ENCODE assay signal across 1 cellular context in the genomic region with DNA sequence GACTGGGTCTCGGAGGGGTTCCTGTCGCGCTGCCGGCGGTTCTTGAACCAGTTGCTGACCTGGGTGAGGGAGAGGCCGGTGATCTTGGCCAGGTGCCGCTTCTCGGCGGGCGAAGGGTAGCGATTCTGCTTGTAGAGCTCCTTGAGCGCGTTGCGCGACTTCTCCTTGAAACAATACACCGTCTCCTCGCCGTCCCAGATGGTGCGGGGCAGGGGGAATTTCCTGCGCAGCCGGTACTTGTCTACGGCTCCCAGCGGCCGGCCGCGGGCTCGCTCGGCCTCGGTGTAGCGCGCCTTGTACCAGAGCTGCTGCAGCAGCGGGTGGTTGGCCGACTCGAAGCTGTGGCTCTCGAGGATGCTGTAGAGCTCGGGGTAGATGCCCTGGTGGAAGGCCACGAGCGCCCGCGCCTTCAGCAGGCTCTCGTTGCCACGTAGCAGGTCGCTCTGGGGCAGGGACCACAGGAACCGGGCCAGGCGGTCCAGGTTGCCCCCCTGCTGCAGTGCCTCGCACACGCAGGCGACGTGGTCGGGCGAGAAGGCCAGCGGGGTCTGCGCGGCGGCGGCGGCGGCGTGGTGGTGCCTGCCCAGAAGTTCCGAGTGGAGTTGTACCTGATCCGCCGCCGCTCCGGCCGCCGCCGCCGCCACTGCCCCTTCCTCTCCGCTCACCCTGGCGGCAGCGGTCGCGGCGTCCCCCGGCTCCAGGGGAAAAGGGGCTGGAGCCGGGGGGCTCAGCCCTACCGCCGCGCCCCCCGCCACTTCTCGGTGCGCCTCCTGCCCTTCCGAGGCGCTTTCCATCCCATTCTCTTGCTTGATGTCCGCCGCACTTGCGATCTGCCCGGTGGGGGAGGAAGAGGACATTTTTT.
TF ChIP-seq lines count a peak whose summit lies in the region.

No MANE protein-coding gene starts in this region.

TF ChIP-seq in H1, 55 proteins besides CTCF, POLR2A, EP300 and RAD21:
- TF ChIP-seq EGR1 (IDR thresholded peaks at IDR 0.05; ENCODE audit: borderline replicate concordance, low read depth, low read length) (no peak), NRF1 (IDR thresholded peaks at IDR 0.05; ENCODE audit: low read depth, low read length) (no peak), CTBP2 (IDR thresholded peaks at IDR 0.05; ENCODE audit: borderline replicate concordance, insufficient read depth, insufficient read length, low read length) (peak; percentile 80), TAF1 (IDR thresholded peaks at IDR 0.05; ENCODE audit: low read depth, low read length) (peak; percentile 10; the same call in 1 of the 2 replicates), SP1 (IDR thresholded peaks at IDR 0.05; ENCODE audit: low read depth, low read length) (no peak), CBX5 (IDR thresholded peaks at IDR 0.05; ENCODE audit: low read depth, low read length) (no peak), SIN3A (conservative IDR thresholded peaks at IDR 0.05 in 1 of 2, IDR thresholded peaks at IDR 0.05 in 1 of 2; ENCODE audit: low read depth in 1 of 2, low read length in 2 of 2) (no peak; a peak in 1 of 4 replicates), GABPA (IDR thresholded peaks at IDR 0.05; ENCODE audit: borderline replicate concordance, insufficient read depth, low read length) (no peak), JUN (IDR thresholded peaks at IDR 0.05; ENCODE audit: low read depth, low read length) (no peak), MAX (IDR thresholded peaks at IDR 0.05) (no peak; the same call in 1 of the 2 replicates), RBBP5 (IDR thresholded peaks at IDR 0.05; ENCODE audit: borderline replicate concordance, low read depth, low read length) (peak; percentile 86), CBX8 (IDR thresholded peaks at IDR 0.05; ENCODE audit: borderline replicate concordance, low read depth, low read length) (no peak), KDM4A (IDR thresholded peaks at IDR 0.05; ENCODE audit: low read depth, low read length, severe bottlenecking) (peak; percentile 81), NANOG (IDR thresholded peaks at IDR 0.05; ENCODE audit: insufficient read depth, low read depth, low read length, poor library complexity, severe bottlenecking) (no peak), FOSL1 (IDR thresholded peaks at IDR 0.05; ENCODE audit: insufficient read depth, low read depth, low read length) (no peak), ASH2L (IDR thresholded peaks at IDR 0.05; ENCODE audit: low read length) (peak; percentile 9), CREB1 (IDR thresholded peaks at IDR 0.05) (no peak), RXRA (IDR thresholded peaks at IDR 0.05; ENCODE audit: insufficient read depth, low read depth, low read length) (no peak), EZH2 (IDR thresholded peaks at IDR 0.05; ENCODE audit: low read depth, low read length, severe bottlenecking) (no peak), JUND (IDR thresholded peaks at IDR 0.05; ENCODE audit: low read length) (no peak), SAP30 (IDR thresholded peaks at IDR 0.05; ENCODE audit: insufficient read depth, insufficient replicate concordance, low read length) (no peak), SP4 (IDR thresholded peaks at IDR 0.05; ENCODE audit: low read length) (no peak), CEBPB (IDR thresholded peaks at IDR 0.05; ENCODE audit: low read depth, low read length) (no peak), SUZ12 (IDR thresholded peaks at IDR 0.05; ENCODE audit: low read length) (no peak)
- TF ChIP-seq, protein P1, sequence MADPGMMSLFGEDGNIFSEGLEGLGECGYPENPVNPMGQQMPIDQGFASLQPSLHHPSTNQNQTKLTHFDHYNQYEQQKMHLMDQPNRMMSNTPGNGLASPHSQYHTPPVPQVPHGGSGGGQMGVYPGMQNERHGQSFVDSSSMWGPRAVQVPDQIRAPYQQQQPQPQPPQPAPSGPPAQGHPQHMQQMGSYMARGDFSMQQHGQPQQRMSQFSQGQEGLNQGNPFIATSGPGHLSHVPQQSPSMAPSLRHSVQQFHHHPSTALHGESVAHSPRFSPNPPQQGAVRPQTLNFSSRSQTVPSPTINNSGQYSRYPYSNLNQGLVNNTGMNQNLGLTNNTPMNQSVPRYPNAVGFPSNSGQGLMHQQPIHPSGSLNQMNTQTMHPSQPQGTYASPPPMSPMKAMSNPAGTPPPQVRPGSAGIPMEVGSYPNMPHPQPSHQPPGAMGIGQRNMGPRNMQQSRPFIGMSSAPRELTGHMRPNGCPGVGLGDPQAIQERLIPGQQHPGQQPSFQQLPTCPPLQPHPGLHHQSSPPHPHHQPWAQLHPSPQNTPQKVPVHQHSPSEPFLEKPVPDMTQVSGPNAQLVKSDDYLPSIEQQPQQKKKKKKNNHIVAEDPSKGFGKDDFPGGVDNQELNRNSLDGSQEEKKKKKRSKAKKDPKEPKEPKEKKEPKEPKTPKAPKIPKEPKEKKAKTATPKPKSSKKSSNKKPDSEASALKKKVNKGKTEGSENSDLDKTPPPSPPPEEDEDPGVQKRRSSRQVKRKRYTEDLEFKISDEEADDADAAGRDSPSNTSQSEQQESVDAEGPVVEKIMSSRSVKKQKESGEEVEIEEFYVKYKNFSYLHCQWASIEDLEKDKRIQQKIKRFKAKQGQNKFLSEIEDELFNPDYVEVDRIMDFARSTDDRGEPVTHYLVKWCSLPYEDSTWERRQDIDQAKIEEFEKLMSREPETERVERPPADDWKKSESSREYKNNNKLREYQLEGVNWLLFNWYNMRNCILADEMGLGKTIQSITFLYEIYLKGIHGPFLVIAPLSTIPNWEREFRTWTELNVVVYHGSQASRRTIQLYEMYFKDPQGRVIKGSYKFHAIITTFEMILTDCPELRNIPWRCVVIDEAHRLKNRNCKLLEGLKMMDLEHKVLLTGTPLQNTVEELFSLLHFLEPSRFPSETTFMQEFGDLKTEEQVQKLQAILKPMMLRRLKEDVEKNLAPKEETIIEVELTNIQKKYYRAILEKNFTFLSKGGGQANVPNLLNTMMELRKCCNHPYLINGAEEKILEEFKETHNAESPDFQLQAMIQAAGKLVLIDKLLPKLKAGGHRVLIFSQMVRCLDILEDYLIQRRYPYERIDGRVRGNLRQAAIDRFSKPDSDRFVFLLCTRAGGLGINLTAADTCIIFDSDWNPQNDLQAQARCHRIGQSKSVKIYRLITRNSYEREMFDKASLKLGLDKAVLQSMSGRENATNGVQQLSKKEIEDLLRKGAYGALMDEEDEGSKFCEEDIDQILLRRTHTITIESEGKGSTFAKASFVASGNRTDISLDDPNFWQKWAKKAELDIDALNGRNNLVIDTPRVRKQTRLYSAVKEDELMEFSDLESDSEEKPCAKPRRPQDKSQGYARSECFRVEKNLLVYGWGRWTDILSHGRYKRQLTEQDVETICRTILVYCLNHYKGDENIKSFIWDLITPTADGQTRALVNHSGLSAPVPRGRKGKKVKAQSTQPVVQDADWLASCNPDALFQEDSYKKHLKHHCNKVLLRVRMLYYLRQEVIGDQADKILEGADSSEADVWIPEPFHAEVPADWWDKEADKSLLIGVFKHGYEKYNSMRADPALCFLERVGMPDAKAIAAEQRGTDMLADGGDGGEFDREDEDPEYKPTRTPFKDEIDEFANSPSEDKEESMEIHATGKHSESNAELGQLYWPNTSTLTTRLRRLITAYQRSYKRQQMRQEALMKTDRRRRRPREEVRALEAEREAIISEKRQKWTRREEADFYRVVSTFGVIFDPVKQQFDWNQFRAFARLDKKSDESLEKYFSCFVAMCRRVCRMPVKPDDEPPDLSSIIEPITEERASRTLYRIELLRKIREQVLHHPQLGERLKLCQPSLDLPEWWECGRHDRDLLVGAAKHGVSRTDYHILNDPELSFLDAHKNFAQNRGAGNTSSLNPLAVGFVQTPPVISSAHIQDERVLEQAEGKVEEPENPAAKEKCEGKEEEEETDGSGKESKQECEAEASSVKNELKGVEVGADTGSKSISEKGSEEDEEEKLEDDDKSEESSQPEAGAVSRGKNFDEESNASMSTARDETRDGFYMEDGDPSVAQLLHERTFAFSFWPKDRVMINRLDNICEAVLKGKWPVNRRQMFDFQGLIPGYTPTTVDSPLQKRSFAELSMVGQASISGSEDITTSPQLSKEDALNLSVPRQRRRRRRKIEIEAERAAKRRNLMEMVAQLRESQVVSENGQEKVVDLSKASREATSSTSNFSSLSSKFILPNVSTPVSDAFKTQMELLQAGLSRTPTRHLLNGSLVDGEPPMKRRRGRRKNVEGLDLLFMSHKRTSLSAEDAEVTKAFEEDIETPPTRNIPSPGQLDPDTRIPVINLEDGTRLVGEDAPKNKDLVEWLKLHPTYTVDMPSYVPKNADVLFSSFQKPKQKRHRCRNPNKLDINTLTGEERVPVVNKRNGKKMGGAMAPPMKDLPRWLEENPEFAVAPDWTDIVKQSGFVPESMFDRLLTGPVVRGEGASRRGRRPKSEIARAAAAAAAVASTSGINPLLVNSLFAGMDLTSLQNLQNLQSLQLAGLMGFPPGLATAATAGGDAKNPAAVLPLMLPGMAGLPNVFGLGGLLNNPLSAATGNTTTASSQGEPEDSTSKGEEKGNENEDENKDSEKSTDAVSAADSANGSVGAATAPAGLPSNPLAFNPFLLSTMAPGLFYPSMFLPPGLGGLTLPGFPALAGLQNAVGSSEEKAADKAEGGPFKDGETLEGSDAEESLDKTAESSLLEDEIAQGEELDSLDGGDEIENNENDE (IDR thresholded peaks at IDR 0.05; ENCODE audit: insufficient replicate concordance, low read length), result no peak
- TF ChIP-seq, protein P2, sequence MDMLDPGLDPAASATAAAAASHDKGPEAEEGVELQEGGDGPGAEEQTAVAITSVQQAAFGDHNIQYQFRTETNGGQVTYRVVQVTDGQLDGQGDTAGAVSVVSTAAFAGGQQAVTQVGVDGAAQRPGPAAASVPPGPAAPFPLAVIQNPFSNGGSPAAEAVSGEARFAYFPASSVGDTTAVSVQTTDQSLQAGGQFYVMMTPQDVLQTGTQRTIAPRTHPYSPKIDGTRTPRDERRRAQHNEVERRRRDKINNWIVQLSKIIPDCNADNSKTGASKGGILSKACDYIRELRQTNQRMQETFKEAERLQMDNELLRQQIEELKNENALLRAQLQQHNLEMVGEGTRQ (IDR thresholded peaks at IDR 0.05; ENCODE audit: low read length), result no peak
TF ChIP-seq in H1: peak in this region for 5.
